21 cellular contexts compared by ENCODE assay signal in the genomic region with DNA sequence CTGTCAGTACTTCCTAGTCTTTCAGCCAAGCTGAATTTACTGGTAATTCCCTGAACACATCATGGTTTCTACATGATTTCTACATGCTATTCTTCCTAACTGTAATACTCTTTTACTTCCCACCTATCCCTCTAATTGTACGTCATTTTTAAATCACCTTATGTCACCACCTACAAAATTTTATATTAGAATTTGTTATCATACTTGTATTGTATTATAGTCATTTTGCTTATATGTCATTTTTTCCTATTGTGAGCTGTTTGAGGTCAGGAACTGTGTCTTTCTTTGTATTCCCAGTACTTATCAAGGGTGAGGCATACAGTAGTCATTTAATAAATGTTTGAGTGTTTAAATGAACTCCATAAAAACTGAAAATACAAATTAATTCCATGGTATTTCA.
"Had no signal": no experiment of that assay in that cellular context is flagged by ENCODE, and none has a peak within 500 bp of the region (broad histone marks: within the 10 kb centered on the region; RNA-seq: fewer than 3 reads in every experiment).

No MANE protein-coding gene starts in this region.

- H3K9me3 ChIP-seq: breast epithelium, colonic mucosa, esophagus muscularis mucosa, gastrocnemius medialis, prostate gland, tibial artery had no signal

- H3K27me3 Mint-ChIP-seq: activated CD4-positive, alpha-beta T cell treated with anti-CD3 and anti-CD28 coated beads, Interleukin-2, amount 10 ng/mL, durations not matched to agents 7 days and 5 days had no signal

- ATAC-seq: activated CD8-positive, alpha-beta T cell treated with anti-CD3 and anti-CD28 coated beads, Interleukin-2, amount 10 ng/mL, durations not matched to agents 7 days and 5 days; activated T-cell treated with anti-CD3 and anti-CD28 coated beads, Interleukin-2, amount 50 U/mL, for 4 hours; gastrocnemius medialis; natural killer cell; stimulated activated naive CD8-positive, alpha-beta T cell treated with anti-CD3 and anti-CD28 coated beads, Interleukin-15, Interleukin-2, amounts not matched to agents 100 U/mL and 50 U/mL, for 24 hours had no signal

- H3K4me1 ChIP-seq: breast epithelium, colonic mucosa, esophagus muscularis mucosa, gastrocnemius medialis, prostate gland had no signal

- H3K27me3 ChIP-seq: breast epithelium, colonic mucosa, esophagus muscularis mucosa, gastrocnemius medialis, spleen, tibial artery had no signal

- H3K4me3 Mint-ChIP-seq: activated CD4-positive, alpha-beta T cell treated with anti-CD3 and anti-CD28 coated beads, Interleukin-2, amount 10 ng/mL, durations not matched to agents 7 days and 5 days; activated CD8-positive, alpha-beta T cell treated with anti-CD3 and anti-CD28 coated beads, Interleukin-2, amount 10 ng/mL, durations not matched to agents 7 days and 5 days; activated T-cell treated with anti-CD3 and anti-CD28 coated beads, Interleukin-2, amount 50 U/mL, for 4 hours; mesothelial cell of epicardium; natural killer cell had no signal

- H3K27ac ChIP-seq: colonic mucosa, esophagus muscularis mucosa, gastrocnemius medialis, left ventricle myocardium inferior, prostate gland, tibial artery had no signal

- H3K4me3 ChIP-seq: breast epithelium, colonic mucosa, esophagus muscularis mucosa, gastrocnemius medialis, left ventricle myocardium inferior, prostate gland, spleen, tibial artery had no signal

- H3K36me3 ChIP-seq: breast epithelium, colonic mucosa, prostate gland had no signal

- H3K4me1 Mint-ChIP-seq: mesothelial cell of epicardium had no signal

- DNase-seq: activated CD4-positive, alpha-beta T cell treated with anti-CD3 and anti-CD28 coated beads, Interleukin-2, amount 10 ng/mL, durations not matched to agents 7 days and 5 days; activated CD4-positive, CD25-positive, alpha-beta regulatory T cell; activated CD8-positive, alpha-beta T cell treated with anti-CD3 and anti-CD28 coated beads, Interleukin-2, amount 10 ng/mL, durations not matched to agents 7 days and 5 days; activated gamma-delta T cell; activated naive CD4-positive, alpha-beta T cell treated with anti-CD3 and anti-CD28 coated beads, Interleukin-2, amount 50 U/mL, for 16 hours; activated T-cell treated with anti-CD3 and anti-CD28 coated beads, Interleukin-2, amount 50 U/mL, for 4 hours; colonic mucosa; gastrocnemius medialis; hippocampal formation; kidney glomerular epithelial cell; left ventricle myocardium inferior; natural killer cell; spleen; stimulated activated CD4-positive, alpha-beta T cell treated with anti-CD3 and anti-CD28 coated beads, Interleukin-4, amount 100 ng/mL, for 1 hour; stimulated activated naive CD8-positive, alpha-beta T cell treated with anti-CD3 and anti-CD28 coated beads, Interleukin-15, Interleukin-2, amounts not matched to agents 100 U/mL and 50 U/mL, for 24 hours; T1000; tibial artery had no signal

- H3K27ac Mint-ChIP-seq: activated CD4-positive, alpha-beta T cell treated with anti-CD3 and anti-CD28 coated beads, Interleukin-2, amount 10 ng/mL, durations not matched to agents 7 days and 5 days; activated CD8-positive, alpha-beta T cell treated with anti-CD3 and anti-CD28 coated beads, Interleukin-2, amount 10 ng/mL, durations not matched to agents 7 days and 5 days; mesothelial cell of epicardium had no signal
